ENCODE assay signal across 8 cellular contexts in the genomic region with DNA sequence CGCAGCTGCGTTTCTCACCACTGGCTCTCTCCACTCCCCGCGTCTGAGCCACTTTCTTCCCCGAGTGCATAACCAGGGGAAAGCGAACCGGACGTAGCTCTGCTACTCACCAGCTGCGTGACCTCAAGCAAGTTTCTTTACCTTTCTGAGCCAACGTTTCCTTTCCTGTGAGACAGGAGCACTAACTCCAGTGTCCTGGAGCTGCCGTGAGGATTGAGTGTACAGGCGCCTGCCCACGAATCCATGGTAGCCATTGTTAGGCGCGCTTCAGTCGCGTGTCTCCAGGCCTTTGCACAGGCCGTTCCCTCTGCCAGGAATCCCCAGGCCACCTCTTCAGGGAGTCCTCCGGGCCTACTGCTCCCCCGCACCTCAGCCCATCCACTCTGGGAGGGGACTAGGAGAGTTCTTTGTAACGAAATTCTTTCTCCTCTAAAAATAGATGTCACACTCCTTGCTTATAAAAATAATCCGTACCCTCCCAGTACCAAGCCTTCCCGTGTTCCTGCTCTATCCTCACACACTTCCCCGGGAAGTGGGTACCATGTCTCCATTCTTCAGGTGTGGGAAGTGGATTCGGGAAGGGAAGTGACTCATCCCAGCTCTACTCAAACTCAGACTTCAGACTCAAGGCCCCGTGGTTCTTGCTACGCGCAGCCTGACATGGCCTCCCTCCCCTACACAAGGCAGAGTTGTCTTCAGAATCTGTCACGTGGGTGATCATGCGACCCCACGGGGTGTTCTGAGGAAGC. TPM values are rescaled to one million over a fixed set of nuclear protein-coding genes. Genes with fewer than 3 reads are reported as not detected.
DNase-seq lines count a peak whose midpoint lies in the region; ATAC-seq and TF ChIP-seq lines count a peak whose summit lies in the region.

No MANE protein-coding gene starts in this region.

- H3K27me3 Mint-ChIP-seq in activated CD8-positive, alpha-beta T cell treated with anti-CD3 and anti-CD28 coated beads, Interleukin-2, amount 10 ng/mL, durations not matched to agents 7 days and 5 days (ENCODE audit: low read depth), result no peaks in the 10 kb centered on the region

- POLR2A ChIA-PET in A673 (lab: Charles Lee; ENCODE audit: low non-redundant PET), result no interaction called here
- POLR2A ChIA-PET in activated CD8-positive, alpha-beta T cell treated with anti-CD3 and anti-CD28 coated beads, Interleukin-2, amount 10 ng/mL, durations not matched to agents 7 days and 5 days (lab: Charles Lee), result interaction anchor here (0.6 to 4.6 kb wide), 9 partner anchors 9 to 426 kb away, joined by 3 to 43 read pairs (median 4); a partner anchor contains a TSS

- intact Hi-C loops in A673 (cut with micrococcal nuclease; ENCODE audit: unreplicated experiment) (no loop called here), left colon (cut with DNase I, micrococcal nuclease) (loop anchor here in 1 of 2 donors (10.0 kb wide), 1 partner anchor 255 kb away; no protein-coding TSS in a partner anchor)

- H3K4me3 ChIP-seq in A673 (ENCODE audit: low read depth, low read length, poor library complexity, severe bottlenecking), result no peak overlapping the region

- CTCF ChIA-PET in A673 (lab: Charles Lee), result interaction anchor here (1.4 kb wide), 1 partner anchor 10 kb away, joined by 3 read pairs; no protein-coding TSS in a partner anchor
- CTCF ChIA-PET in activated CD8-positive, alpha-beta T cell treated with anti-CD3 and anti-CD28 coated beads, Interleukin-2, amount 10 ng/mL, durations not matched to agents 7 days and 5 days (lab: Charles Lee), result interaction anchor here (0.8 to 3.2 kb wide), 9 partner anchors 9 to 393 kb away, joined by 3 to 14 read pairs (median 5); a partner anchor contains a TSS

- DNase-seq in A673 (ENCODE audit: low spot score) (peak; percentile 52), left colon (peak in 1 of 2 donors; percentile 39), 8988T (no peak), NCI-H526 treated with DMSO at 0.1 percent for 48 hours (lab: John Stamatoyannopoulos, UW) (no peak)
- DNase-seq in activated CD8-positive, alpha-beta T cell treated with anti-CD3 and anti-CD28 coated beads, Interleukin-2, amount 10 ng/mL, durations not matched to agents 7 days and 5 days, result peak; percentile 75
- DNase-seq in stimulated activated effector memory CD8-positive, alpha-beta T cell treated with anti-CD3 and anti-CD28 coated beads, Interleukin-12 subunit alpha, Interleukin-12 subunit beta, amount 100 ng/mL, for 72 hours (ENCODE audit: low spot score in 2 of 2), result peak in 1 of 2 donors; percentile 20

- peak; percentile 39 for ATAC-seq in GM19397 (IDR thresholded peaks at IDR 0.05; ENCODE audit: unreplicated experiment)
- peak; percentile 39 for ATAC-seq in HG03460 (IDR thresholded peaks at IDR 0.05; ENCODE audit: unreplicated experiment)
- ATAC-seq in activated CD8-positive, alpha-beta T cell treated with anti-CD3 and anti-CD28 coated beads, Interleukin-2, amount 10 ng/mL, durations not matched to agents 7 days and 5 days, result peak; percentile 76
- peak; percentile 34 for ATAC-seq in left colon
- peak; percentile 82 for ATAC-seq in stimulated activated effector memory CD8-positive, alpha-beta T cell treated with anti-CD3 and anti-CD28 coated beads, Interleukin-12 subunit alpha, Interleukin-12 subunit beta, amount 100 ng/mL, for 72 hours

- H3K27me3 ChIP-seq in A673 (replicated peaks; ENCODE audit: insufficient read depth, low read depth, low read length, poor library complexity), result no peaks in the 10 kb centered on the region

- H3K9me3 ChIP-seq in A673 (ENCODE audit: low read depth, low read length, poor library complexity, severe bottlenecking), result no peaks in the 10 kb centered on the region

- H3K4me1 ChIP-seq in A673 (ENCODE audit: insufficient read depth, low read length, poor library complexity, severe bottlenecking), result peaks cover 68% of the 10 kb centered on the region

- BruUV-seq in A673 (replicated peaks; lab: Mats Ljungman, UMichigan), result no TSS peak

- TF ChIP-seq CTCF in A673 (conservative IDR thresholded peaks at IDR 0.05; ENCODE audit: low read depth, low read length), result no peak

- peaks cover 46% of the 10 kb centered on the region for H3K4me1 Mint-ChIP-seq in activated CD8-positive, alpha-beta T cell treated with anti-CD3 and anti-CD28 coated beads, Interleukin-2, amount 10 ng/mL, durations not matched to agents 7 days and 5 days (ENCODE audit: low read depth)
- H3K4me1 Mint-ChIP-seq in stimulated activated effector memory CD8-positive, alpha-beta T cell treated with anti-CD3 and anti-CD28 coated beads, Interleukin-12 subunit alpha, Interleukin-12 subunit beta, amount 100 ng/mL, for 72 hours, result peaks cover 52% of the 10 kb centered on the region

- peak overlapping the region; percentile 69 for H3K27ac ChIP-seq in A673 (ENCODE audit: low read depth, low read length, poor library complexity, severe bottlenecking)

- H3K9me3 Mint-ChIP-seq in activated CD8-positive, alpha-beta T cell treated with anti-CD3 and anti-CD28 coated beads, Interleukin-2, amount 10 ng/mL, durations not matched to agents 7 days and 5 days (ENCODE audit: insufficient read depth), result no peaks in the 10 kb centered on the region
- H3K9me3 Mint-ChIP-seq in stimulated activated effector memory CD8-positive, alpha-beta T cell treated with anti-CD3 and anti-CD28 coated beads, Interleukin-12 subunit alpha, Interleukin-12 subunit beta, amount 100 ng/mL, for 72 hours, result no peaks in the 10 kb centered on the region

- no peaks in the 10 kb centered on the region for H3K36me3 Mint-ChIP-seq in activated CD8-positive, alpha-beta T cell treated with anti-CD3 and anti-CD28 coated beads, Interleukin-2, amount 10 ng/mL, durations not matched to agents 7 days and 5 days (ENCODE audit: low read depth)
- peaks cover 17% of the 10 kb centered on the region for H3K36me3 Mint-ChIP-seq in stimulated activated effector memory CD8-positive, alpha-beta T cell treated with anti-CD3 and anti-CD28 coated beads, Interleukin-12 subunit alpha, Interleukin-12 subunit beta, amount 100 ng/mL, for 72 hours

- peak overlapping the region; percentile 75 for H3K4me3 Mint-ChIP-seq in activated CD8-positive, alpha-beta T cell treated with anti-CD3 and anti-CD28 coated beads, Interleukin-2, amount 10 ng/mL, durations not matched to agents 7 days and 5 days
- H3K4me3 Mint-ChIP-seq in stimulated activated effector memory CD8-positive, alpha-beta T cell treated with anti-CD3 and anti-CD28 coated beads, Interleukin-12 subunit alpha, Interleukin-12 subunit beta, amount 100 ng/mL, for 72 hours, result peak overlapping the region; percentile 78

- no peaks in the 10 kb centered on the region for H3K36me3 ChIP-seq in A673 (ENCODE audit: insufficient read depth, low read length, poor library complexity, severe bottlenecking)

- peak overlapping the region; percentile 97 for H3K27ac Mint-ChIP-seq in activated CD8-positive, alpha-beta T cell treated with anti-CD3 and anti-CD28 coated beads, Interleukin-2, amount 10 ng/mL, durations not matched to agents 7 days and 5 days
- H3K27ac Mint-ChIP-seq in stimulated activated effector memory CD8-positive, alpha-beta T cell treated with anti-CD3 and anti-CD28 coated beads, Interleukin-12 subunit alpha, Interleukin-12 subunit beta, amount 100 ng/mL, for 72 hours, result peak overlapping the region; percentile 97

RNA-seq across cellular contexts. Expression of a gene that starts 16.2 kb away (rescaled TPM):
- total RNA-seq in A673 (2021) (0.47 and 0.55 TPM in 2 replicates), left colon (1 to 10 TPM in 1 of 2 donors, under 1 TPM in 1; 0.92 to 1.1 TPM)
- not detected for total RNA-seq in activated CD8-positive, alpha-beta T cell treated with anti-CD3 and anti-CD28 coated beads, Interleukin-2, amount 10 ng/mL, durations not matched to agents 7 days and 5 days

Comparison
In these comparisons a context has a peak if more than half of its experiments do, and no peak if none do; other contexts are left out.
1. DNase-seq: peak in A673 (single experiment) and activated CD8-positive, alpha-beta T cell treated with anti-CD3 and anti-CD28 coated beads, Interleukin-2, amount 10 ng/mL, durations not matched to agents 7 days and 5 days (single experiment); none in 8988T (single experiment) and NCI-H526 treated with DMSO at 0.1 percent for 48 hours (single experiment).
2. Peak in every context shown above with its lines, with median percentiles within 50 percentile points of each other: ATAC-seq.